Comparison of ENCODE assay signal across 8 cellular contexts in genomic region chr22:39306456-39307361, GRCh38. TPM values are rescaled to one million over a fixed set of nuclear protein-coding genes. Genes with fewer than 3 reads are reported as not detected.
DNase-seq lines count a peak whose midpoint lies in the region; ATAC-seq and TF ChIP-seq lines count a peak whose summit lies in the region.

No MANE protein-coding gene starts in this region.

- no peak overlapping the region; the same call in 1 of the 2 replicates for H3K4me2 ChIP-seq in DOHH2 (ENCODE audit: low read length)

- peak in 6 of 8 donors; percentile 20 to 52 (median 33) for ATAC-seq in heart right ventricle
- peak; percentile 55 for ATAC-seq in stimulated activated effector memory CD8-positive, alpha-beta T cell treated with anti-CD3 and anti-CD28 coated beads, Interleukin-12 subunit alpha, Interleukin-12 subunit beta, amount 100 ng/mL, for 72 hours
- ATAC-seq in HG03432 (IDR thresholded peaks at IDR 0.05; ENCODE audit: unreplicated experiment), result no peak

- no peaks in the 10 kb centered on the region for H3K9me3 ChIP-seq in DOHH2 (ENCODE audit: control insufficient read depth, insufficient read depth, low read length)
- no peaks in the 10 kb centered on the region for H3K9me3 ChIP-seq in heart right ventricle

- H3K27me3 ChIP-seq in DOHH2 (ENCODE audit: control insufficient read depth, low read length) (no peaks in the 10 kb centered on the region), heart right ventricle (no peaks in the 10 kb centered on the region)

- DNase-seq in MV-4-11 (lab: John Stamatoyannopoulos, UW) (peak; percentile 32), heart right ventricle (peak in 1 of 2 donors; percentile 47), pons (ENCODE audit: low spot score) (no peak), kidney glomerular epithelial cell (lab: John Stamatoyannopoulos, UW) (no peak)
- peak; percentile 74 to 75 for DNase-seq in activated T-cell treated with anti-CD3 and anti-CD28 coated beads, Interleukin-2, amount 50 U/mL, for 48 hours
- DNase-seq in stimulated activated effector memory CD8-positive, alpha-beta T cell treated with anti-CD3 and anti-CD28 coated beads, Interleukin-12 subunit alpha, Interleukin-12 subunit beta, amount 100 ng/mL, for 72 hours (ENCODE audit: low spot score in 2 of 2), result peak in 1 of 2 donors; percentile 72

- peaks cover 6% of the 10 kb centered on the region for H3K36me3 ChIP-seq in DOHH2 (ENCODE audit: control insufficient read depth, low read length)
- peaks cover 0 to 6% (median 3%) of the 10 kb centered on the region in 9 donors for H3K36me3 ChIP-seq in heart right ventricle

- no peaks in the 10 kb centered on the region for H3K9me2 ChIP-seq in DOHH2 (replicated peaks; ENCODE audit: control insufficient read depth, low read length)

- H3K4me3 Mint-ChIP-seq in stimulated activated effector memory CD8-positive, alpha-beta T cell treated with anti-CD3 and anti-CD28 coated beads, Interleukin-12 subunit alpha, Interleukin-12 subunit beta, amount 100 ng/mL, for 72 hours, result no peak overlapping the region

- H3K4me1 ChIP-seq in DOHH2 (ENCODE audit: control insufficient read depth, low read length), result peaks cover 61% of the 10 kb centered on the region
- H3K4me1 ChIP-seq in heart right ventricle, result peaks cover 6 to 47% (median 31%) of the 10 kb centered on the region in 9 donors

- 61 to 65% methylated on average over 14 of the region's 14 CpGs for WGBS in heart right ventricle, 2 donors

- no peaks in the 10 kb centered on the region for H3K9me3 Mint-ChIP-seq in stimulated activated effector memory CD8-positive, alpha-beta T cell treated with anti-CD3 and anti-CD28 coated beads, Interleukin-12 subunit alpha, Interleukin-12 subunit beta, amount 100 ng/mL, for 72 hours

- H3K27ac ChIP-seq in DOHH2 (ENCODE audit: low read depth, low read length) (no peak overlapping the region), heart right ventricle (peak overlapping the region in 3 of 10 donors; percentile 9 to 36 (median 20))

- peaks cover 18% of the 10 kb centered on the region for H3F3A ChIP-seq in DOHH2 (ENCODE audit: control insufficient read depth, insufficient read depth)

- H3K36me3 Mint-ChIP-seq in stimulated activated effector memory CD8-positive, alpha-beta T cell treated with anti-CD3 and anti-CD28 coated beads, Interleukin-12 subunit alpha, Interleukin-12 subunit beta, amount 100 ng/mL, for 72 hours, result peaks cover 45% of the 10 kb centered on the region

- no peak overlapping the region for H3K4me3 ChIP-seq in DOHH2 (ENCODE audit: low read length)
- H3K4me3 ChIP-seq in heart right ventricle, result no peak overlapping the region

- no peaks in the 10 kb centered on the region for H3K79me2 ChIP-seq in DOHH2 (ENCODE audit: control insufficient read depth, low read length)

- H3K4me1 Mint-ChIP-seq in stimulated activated effector memory CD8-positive, alpha-beta T cell treated with anti-CD3 and anti-CD28 coated beads, Interleukin-12 subunit alpha, Interleukin-12 subunit beta, amount 100 ng/mL, for 72 hours, result peaks cover 30% of the 10 kb centered on the region

- H3K27ac Mint-ChIP-seq in stimulated activated effector memory CD8-positive, alpha-beta T cell treated with anti-CD3 and anti-CD28 coated beads, Interleukin-12 subunit alpha, Interleukin-12 subunit beta, amount 100 ng/mL, for 72 hours, result peak overlapping the region; percentile 37

- intact Hi-C loops in heart right ventricle (cut with DNase I), result loop anchor here in 4 of 10 donors (5.0 to 10.0 kb wide), 3 partner anchors 59 to 64 kb away; partner anchors contain the start of gene PDGFB (in 3 of the 4)

- TF ChIP-seq CTCF in DOHH2 (IDR thresholded peaks at IDR 0.05; ENCODE audit: low read depth, low read length, poor library complexity, severe bottlenecking) (peak; percentile 81), heart right ventricle (IDR thresholded peaks at IDR 0.05) (peak in 7 of 9 donors; percentile 40 to 62 (median 53))

- no peaks in the 10 kb centered on the region for H4K20me1 ChIP-seq in DOHH2 (ENCODE audit: control insufficient read depth, insufficient read depth, low read depth, low read length)

RNA-seq across cellular contexts. Expression of gene RPL3, which starts 12.7 kb away (rescaled TPM):
- total RNA-seq in heart right ventricle, result 100 to 1,000 TPM; 215 to 604 (median 286) TPM
- 1,000 to 10,000 TPM in 1 of 2 donors, 100 to 1,000 TPM in 1; 472 to 1,621 TPM for polyA plus RNA-seq in heart right ventricle

RNA-seq across cellular contexts. Expression of gene SYNGR1, which starts 43.1 kb away (rescaled TPM):
- total RNA-seq in heart right ventricle, result 10 to 100 TPM; 30.3 to 67.9 (median 41.6) TPM
- polyA plus RNA-seq in heart right ventricle, result 10 to 100 TPM; 29.8 to 85.8 TPM

Comparison
In these comparisons a context has a peak if more than half of its experiments do, and no peak if none do; other contexts are left out.
1. DNase-seq: peak in MV-4-11 (single experiment) and activated T-cell treated with anti-CD3 and anti-CD28 coated beads, Interleukin-2, amount 50 U/mL, for 48 hours (2 of 2); none in pons (single experiment) and kidney glomerular epithelial cell (single experiment).